17 cellular contexts compared by ENCODE assay signal in the genomic region with DNA sequence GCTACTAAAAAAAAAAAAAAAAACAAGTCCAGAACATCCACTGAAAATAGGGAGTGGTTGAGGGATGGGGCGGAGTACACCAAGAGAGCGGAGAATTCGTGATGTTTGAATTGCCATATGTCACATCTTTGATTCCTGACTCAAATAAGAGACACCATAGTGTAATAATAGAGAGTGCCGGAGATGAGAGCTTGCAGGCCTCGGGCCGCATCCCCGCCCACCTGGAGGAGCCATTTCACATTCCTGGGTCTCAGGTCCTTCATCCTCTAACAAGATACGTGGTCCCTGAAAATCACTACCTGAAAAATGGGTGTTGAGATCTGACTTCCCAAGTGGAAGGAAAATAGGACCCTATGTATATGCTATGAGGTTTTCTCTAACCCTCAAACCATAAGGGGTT. TPM values are rescaled to one million over a fixed set of nuclear protein-coding genes. Genes with fewer than 3 reads are reported as not detected.
DNase-seq lines count a peak whose midpoint lies in the region; ATAC-seq and TF ChIP-seq lines count a peak whose summit lies in the region.
"Had no signal": no experiment of that assay in that cellular context is flagged by ENCODE, and none has a peak within 500 bp of the region (broad histone marks: within the 10 kb centered on the region; RNA-seq: fewer than 3 reads in every experiment).

No MANE protein-coding gene starts in this region.

- no peak for TF ChIP-seq CTCF in right atrium auricular region (IDR thresholded peaks at IDR 0.05)

- H3K27me3 ChIP-seq in right atrium auricular region (no peaks in the 10 kb centered on the region), right cardiac atrium (ENCODE audit: control insufficient read depth, insufficient read depth) (no peaks in the 10 kb centered on the region)
- H3K27me3 ChIP-seq: adrenal gland, cardiac muscle cell had no signal

- 96% methylated on average over 8 of the region's 8 CpGs for WGBS in right cardiac atrium
- 88 to 96% (median 95%) methylated on average over 8 of the region's 8 CpGs for WGBS in adipose tissue, 3 donors

- no peaks in the 10 kb centered on the region for H3K36me3 ChIP-seq in right atrium auricular region
- H3K36me3 ChIP-seq: adrenal gland, cardiac muscle cell had no signal

- DNase-seq in right atrium auricular region (ENCODE audit: low spot score) (no peak), right cardiac atrium (no peak), iPS-NIHi7 (ENCODE audit: extremely low spot score) (peak; percentile 27), D341Med (ENCODE audit: low spot score) (no peak), RKO (ENCODE audit: low spot score) (no peak), left colon (no peak)
- DNase-seq: activated CD8-positive, alpha-beta T cell treated with anti-CD3 and anti-CD28 coated beads, Interleukin-2, amount 10 ng/mL, durations not matched to agents 7 days and 5 days; activated T-cell treated with anti-CD3 and anti-CD28 coated beads, Interleukin-2, amount 50 U/mL, for 24 hours; C1 segment of cervical spinal cord; NCI-H1105 treated with DMSO at 0.1 percent for 48 hours; NCI-H510A treated with DMSO at 0.1 percent for 48 hours; nucleus accumbens; retina had no signal

- intact Hi-C loops in right cardiac atrium (cut with DNase I), result no loop called here
- intact Hi-C loops in left colon (cut with DNase I, micrococcal nuclease), result no loop called here

- H3K4me3 ChIP-seq in right atrium auricular region (no peak overlapping the region), right cardiac atrium (ENCODE audit: low read length) (no peak overlapping the region)
- H3K4me3 ChIP-seq: adrenal gland, cardiac muscle cell had no signal

- H3K4me1 ChIP-seq in right atrium auricular region (peaks cover 0 to 12% of the 10 kb centered on the region in 2 donors), right cardiac atrium (ENCODE audit: control insufficient read depth, insufficient read depth, low read length) (peaks cover 5% of the 10 kb centered on the region)

- ATAC-seq in right cardiac atrium (no peak), left colon (no peak)
- ATAC-seq: activated CD8-positive, alpha-beta T cell treated with anti-CD3 and anti-CD28 coated beads, Interleukin-2, amount 10 ng/mL, durations not matched to agents 7 days and 5 days had no signal

- H3K27ac ChIP-seq in right atrium auricular region, result peak overlapping the region; percentile 9 to 12
- H3K27ac ChIP-seq in right cardiac atrium (ENCODE audit: low read length), result no peak overlapping the region
- H3K27ac ChIP-seq in adipose tissue (ENCODE audit: low read depth, low read length), result peak overlapping the region; percentile 40
- H3K27ac ChIP-seq in temporal lobe (ENCODE audit: low read depth, low read length), result peak overlapping the region; percentile 49
- H3K27ac ChIP-seq: cardiac muscle cell had no signal

- H3K9me3 ChIP-seq in right atrium auricular region (no peaks in the 10 kb centered on the region), right cardiac atrium (ENCODE audit: control insufficient read depth, low read length) (no peaks in the 10 kb centered on the region)
- H3K9me3 ChIP-seq: adrenal gland had no signal

RNA-seq across cellular contexts. Expression of gene KIAA1549, which starts 46.8 kb away (rescaled TPM):
- 1 to 10 TPM in 1 of 2 donors, under 1 TPM in 1; 0.85 to 1.4 TPM for total RNA-seq in right atrium auricular region
- total RNA-seq in right cardiac atrium, result 1 to 10 TPM in 3 of 4 donors, under 1 TPM in 1; 0.86 to 1.9 (median 1.6) TPM
- polyA plus RNA-seq in right cardiac atrium, result 0.52 TPM
- 1 to 10 TPM in 1 of 3 donors, under 1 TPM in 2; 0.22 to 5.4 (median 0.31) TPM for polyA plus RNA-seq in adipose tissue
- total RNA-seq in temporal lobe, result 40.6 TPM
- total RNA-seq in left colon, result 1 to 10 TPM; 2.7 to 3.3 TPM
